Comparison of ENCODE assay signal across 8 cellular contexts in genomic region chr5:91381774-91382492, GRCh38. TPM values are rescaled to one million over a fixed set of nuclear protein-coding genes. Genes with fewer than 3 reads are reported as not detected.
A peak's percentile ranks its signal among the peaks of the same experiment; 100 is the strongest.
DNase-seq lines count a peak whose midpoint lies in the region; ATAC-seq and TF ChIP-seq lines count a peak whose summit lies in the region.

No MANE protein-coding gene starts in this region.

- peaks cover 12 to 34% (median 19%) of the 10 kb centered on the region in 3 donors for H3K4me1 ChIP-seq in gastroesophageal sphincter

- peak overlapping the region; percentile 97 for H3K4me3 Mint-ChIP-seq in activated naive CD4-positive, alpha-beta T cell treated with anti-CD3 and anti-CD28 coated beads for 36 hours

- H3K27me3 ChIP-seq in gastroesophageal sphincter, result no peaks in the 10 kb centered on the region

- H3K9me3 ChIP-seq in gastroesophageal sphincter, result no peaks in the 10 kb centered on the region

- H3K27ac ChIP-seq in gastroesophageal sphincter, result peak overlapping the region; percentile 93 to 98 (median 95)

- H3K4me1 Mint-ChIP-seq in activated naive CD4-positive, alpha-beta T cell treated with anti-CD3 and anti-CD28 coated beads for 36 hours (ENCODE audit: low read depth), result peaks cover 26% of the 10 kb centered on the region

- DNase-seq in AG10803 (ENCODE audit: low read depth) (peak; percentile 86), LHCN-M2 (ENCODE audit: low read depth) (peak; percentile 94), SHP77 treated with DMSO at 0.1 percent for 48 hours (lab: John Stamatoyannopoulos, UW) (peak; percentile 32), non-pigmented ciliary epithelial cell (ENCODE audit: low read depth) (peak; percentile 85), superior temporal gyrus (ENCODE audit: extremely low spot score) (peak; percentile 93)
- peak; percentile 87 for DNase-seq in activated naive CD4-positive, alpha-beta T cell treated with anti-CD3 and anti-CD28 coated beads for 36 hours

- WGBS in gastroesophageal sphincter (ENCODE audit: low coverage in 1 of 2), 2 donors, result 1% methylated on average over 10 to 11 of the region's 11 CpGs

- TF ChIP-seq CTCF in AG10803 (conservative IDR thresholded peaks at IDR 0.05; ENCODE audit: low read length) (no peak), gastroesophageal sphincter (IDR thresholded peaks at IDR 0.05) (no peak)

- peak overlapping the region; percentile 81 for H3K4me3 ChIP-seq in AG10803 (ENCODE audit: low read length)
- peak overlapping the region; percentile 55 to 59 for H3K4me3 ChIP-seq in gastroesophageal sphincter

- ATAC-seq in GM19372 (IDR thresholded peaks at IDR 0.05; ENCODE audit: low read depth, unreplicated experiment), result peak; percentile 7
- no peak for ATAC-seq in gastroesophageal sphincter

- CTCF ChIA-PET in activated naive CD4-positive, alpha-beta T cell treated with anti-CD3 and anti-CD28 coated beads for 36 hours (lab: Charles Lee), result interaction anchor here (1.2 to 8.5 kb wide), 3 partner anchors 13 to 162 kb away, joined by 4 to 184 read pairs (median 118); no protein-coding TSS in a partner anchor

- no peak for TF ChIP-seq POLR2A in gastroesophageal sphincter (IDR thresholded peaks at IDR 0.05)

- H3K27me3 Mint-ChIP-seq in activated naive CD4-positive, alpha-beta T cell treated with anti-CD3 and anti-CD28 coated beads for 36 hours (ENCODE audit: low read depth), result no peaks in the 10 kb centered on the region

- peaks cover 5% of the 10 kb centered on the region for H3K36me3 Mint-ChIP-seq in activated naive CD4-positive, alpha-beta T cell treated with anti-CD3 and anti-CD28 coated beads for 36 hours (ENCODE audit: low read depth)

- no peak for TF ChIP-seq EP300 in gastroesophageal sphincter (IDR thresholded peaks at IDR 0.05)

- peaks cover 0 to 7% of the 10 kb centered on the region in 2 donors for H3K36me3 ChIP-seq in gastroesophageal sphincter

- H3K9me3 Mint-ChIP-seq in activated naive CD4-positive, alpha-beta T cell treated with anti-CD3 and anti-CD28 coated beads for 36 hours, result no peaks in the 10 kb centered on the region

- H3K27ac Mint-ChIP-seq in activated naive CD4-positive, alpha-beta T cell treated with anti-CD3 and anti-CD28 coated beads for 36 hours, result peak overlapping the region; percentile 97

- intact Hi-C loops in activated naive CD4-positive, alpha-beta T cell treated with anti-CD3 and anti-CD28 coated beads for 36 hours (cut with micrococcal nuclease), result loop anchor here (1.0 to 2.0 kb wide), 2 partner anchors 853 to 973 kb away; partner anchors contain the start of genes CETN3 and LYSMD3

RNA-seq across cellular contexts. Expression of gene ARRDC3, which starts 1.2 kb away (rescaled TPM):
- total RNA-seq in LHCN-M2 (2014; rRNA removed), result 45.4 and 45.7 TPM in 2 replicates
- polyA plus RNA-seq in LHCN-M2 (2012), result 7.3 TPM
- total RNA-seq in activated naive CD4-positive, alpha-beta T cell treated with anti-CD3 and anti-CD28 coated beads for 36 hours, result 10 to 100 TPM; 12.8 to 13.8 TPM
- total RNA-seq in gastroesophageal sphincter, result 10 to 100 TPM; 43.3 to 67.9 (median 56.3) TPM

Comparison
In these comparisons a context has a peak if more than half of its experiments do, and no peak if none do; other contexts are left out.
1. DNase-seq: peak in every context shown above with its lines; median percentile 94 in LHCN-M2; 93 in superior temporal gyrus; 87 in activated naive CD4-positive, alpha-beta T cell treated with anti-CD3 and anti-CD28 coated beads for 36 hours; 86 in AG10803; 85 in non-pigmented ciliary epithelial cell; 32 in SHP77 treated with DMSO at 0.1 percent for 48 hours.